Comparison of ENCODE assay signal across 13 cellular contexts in the genomic region with DNA sequence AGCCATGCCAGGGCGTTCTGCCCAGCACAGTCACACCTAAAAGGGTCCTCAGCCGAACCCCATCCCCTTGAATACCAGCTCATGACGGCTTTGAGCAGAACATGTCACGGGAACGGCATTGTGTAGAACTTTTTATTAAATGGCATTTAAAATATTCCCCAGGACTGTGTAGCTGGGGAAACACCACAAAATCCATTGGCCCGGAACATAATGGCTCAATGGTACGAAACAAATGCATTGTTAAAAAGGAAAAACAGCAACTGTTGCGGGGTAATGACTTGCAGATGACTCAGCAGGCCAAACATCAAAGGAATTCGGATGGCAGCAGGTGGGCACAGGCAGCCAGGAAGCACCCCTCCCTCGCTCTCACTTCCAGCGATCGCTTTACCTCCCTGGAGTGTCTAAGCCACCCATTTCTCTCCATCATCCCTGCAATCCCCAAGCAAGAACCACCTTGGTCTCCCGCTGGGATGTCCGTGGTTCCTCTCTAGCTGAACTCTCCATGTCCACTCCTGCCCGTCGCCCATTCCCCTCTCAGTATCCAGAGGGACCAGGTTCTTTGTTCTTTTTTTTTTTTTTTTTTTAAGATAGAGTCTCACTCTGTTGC. TPM values are rescaled to one million over a fixed set of nuclear protein-coding genes. Genes with fewer than 3 reads are reported as not detected.
DNase-seq lines count a peak whose midpoint lies in the region; ATAC-seq and TF ChIP-seq lines count a peak whose summit lies in the region.
"Not testable (repeated sequence)": the region's sequence is repeated elsewhere in the genome, so short reads cannot be mapped to it uniquely, and the experiment has no call there.
"Had no signal": no experiment of that assay in that cellular context is flagged by ENCODE, and none has a peak within 500 bp of the region (broad histone marks: within the 10 kb centered on the region; RNA-seq: fewer than 3 reads in every experiment).

No MANE protein-coding gene starts in this region.

- not testable (repeated sequence) for H3K36me3 Mint-ChIP-seq in GM23338 (ENCODE audit: low read depth); nephron progenitor cell (ENCODE audit: low read depth)

- H3K79me2 ChIP-seq in GM23338 (replicated peaks; ENCODE audit: insufficient read depth) = not testable (repeated sequence)

- H4K20me1 ChIP-seq in GM23338 (replicated peaks; ENCODE audit: insufficient read depth) = not testable (repeated sequence)

- not testable (repeated sequence) for H3K36me3 ChIP-seq in GM23338 (ENCODE audit: insufficient read depth); adipocyte (ENCODE audit: control insufficient read depth, insufficient read depth, low read length, severe bottlenecking)

- H2AFZ ChIP-seq in GM23338 = not testable (repeated sequence)

- H3K27ac ChIP-seq in GM23338 (ENCODE audit: low read depth) = not testable (repeated sequence)

- not testable (repeated sequence) for H3K9me3 Mint-ChIP-seq in GM23338, nephron progenitor cell

- not testable (repeated sequence) for H3K4me3 ChIP-seq in GM23338; adipocyte (ENCODE audit: low read length)

- in situ Hi-C loops in Caki2 (cut with HindIII; ENCODE audit: low pct_unique_long_range_greater_than_20kb, low sequenced_read_pairs) = not testable (repeated sequence)

- H3K4me1 Mint-ChIP-seq in GM23338, nephron progenitor cell: not testable (repeated sequence)

- not testable (repeated sequence) for H3K27me3 ChIP-seq in GM23338 (ENCODE audit: insufficient read depth); adipocyte (replicated peaks; ENCODE audit: control insufficient read depth, insufficient read depth, low read length)

- H3K9ac ChIP-seq in adipocyte (ENCODE audit: low read length) = not testable (repeated sequence)

- not testable (repeated sequence) for H3K4me3 Mint-ChIP-seq in GM23338, nephron progenitor cell

- ATAC-seq in GM23338 = peak; percentile 72

- not testable (repeated sequence) for H3K4me1 ChIP-seq in GM23338 (ENCODE audit: insufficient read depth); adipocyte (ENCODE audit: control insufficient read depth, insufficient read depth, low read length)

- not testable (repeated sequence) for H3K27me3 Mint-ChIP-seq in GM23338 (ENCODE audit: insufficient read depth, low read depth, poor library complexity); nephron progenitor cell (ENCODE audit: low read depth, poor library complexity)

- not testable (repeated sequence) for H3F3A ChIP-seq in GM23338 (replicated peaks; ENCODE audit: low read depth)

- H3K4me2 ChIP-seq in GM23338 = not testable (repeated sequence)

- H3K27ac Mint-ChIP-seq in GM23338 = not testable (repeated sequence)
- peak overlapping the region; percentile 51 for H3K27ac Mint-ChIP-seq in nephron progenitor cell

- TF ChIP-seq CTCF in GM23338 (conservative IDR thresholded peaks at IDR 0.05; ENCODE audit: low read depth in 2 of 2); nephron progenitor cell (IDR thresholded peaks at IDR 0.05): not testable (repeated sequence)

- H3K9me2 ChIP-seq in GM23338 (ENCODE audit: insufficient read depth) = not testable (repeated sequence)

- peak; percentile 94 for DNase-seq in Caki2 (ENCODE audit: low read depth)
- DNase-seq in GM23338 (ENCODE audit: low spot score) = peak; percentile 28
- peak; percentile 17 for DNase-seq in NCI-H226
- DNase-seq in adipocyte (ENCODE audit: low read depth) = peak; percentile 28
- peak; percentile 78 to 80 for DNase-seq in dermis microvascular lymphatic vessel endothelial cell (ENCODE audit: low read depth in 2 of 2)
- DNase-seq in glomerular visceral epithelial cell (ENCODE audit: extremely low spot score) = peak; percentile 87
- not testable (repeated sequence) for DNase-seq in nephron progenitor cell

- H3K9me3 ChIP-seq in adipocyte (ENCODE audit: control insufficient read depth, low read length) = not testable (repeated sequence)

RNA-seq across cellular contexts. Expression of a gene that starts 22.0 kb away (rescaled TPM):
- total RNA-seq in Caki2 (2014; rRNA removed; shearing (Covaris generic); ENCODE audit: low replicate concordance) = not detected in 2 replicates
- total RNA-seq in GM23338 (2014; rRNA removed; shearing (Covaris generic)) = not detected in 2 replicates
- not detected in 2 replicates for polyA plus RNA-seq in GM23338 (2016; fragmentation: Nextera tagmentation; extraction: Ambion mirVana)
- total RNA-seq in dermis microvascular lymphatic vessel endothelial cell = not detected in 2 replicates
- total RNA-seq: activated CD4-positive, alpha-beta T cell treated with anti-CD3 and anti-CD28 coated beads for 36 hours; activated T-cell treated with anti-CD3 and anti-CD28 coated beads, Interleukin-2, amount 50 U/mL, for 72 hours; posterior vena cava; Right ventricle myocardium superior; testis had no signal
- polyA plus RNA-seq: IgD-negative memory B cell had no signal

RNA-seq across cellular contexts. Expression of a gene that starts 52.2 kb away (rescaled TPM):
- not detected in 2 replicates for total RNA-seq in Caki2 (2014; rRNA removed; shearing (Covaris generic); ENCODE audit: low replicate concordance)
- total RNA-seq in GM23338 (2014; rRNA removed; shearing (Covaris generic)) = not detected in 2 replicates
- polyA plus RNA-seq in GM23338 (2016; fragmentation: Nextera tagmentation; extraction: Ambion mirVana) = 0.70 and 1.0 TPM in 2 replicates
- total RNA-seq in dermis microvascular lymphatic vessel endothelial cell = 0.26 and 0.38 TPM in 2 replicates
- polyA plus RNA-seq: IgD-negative memory B cell had no signal
